ENCODE assay signal across 1 cellular context in the genomic region with DNA sequence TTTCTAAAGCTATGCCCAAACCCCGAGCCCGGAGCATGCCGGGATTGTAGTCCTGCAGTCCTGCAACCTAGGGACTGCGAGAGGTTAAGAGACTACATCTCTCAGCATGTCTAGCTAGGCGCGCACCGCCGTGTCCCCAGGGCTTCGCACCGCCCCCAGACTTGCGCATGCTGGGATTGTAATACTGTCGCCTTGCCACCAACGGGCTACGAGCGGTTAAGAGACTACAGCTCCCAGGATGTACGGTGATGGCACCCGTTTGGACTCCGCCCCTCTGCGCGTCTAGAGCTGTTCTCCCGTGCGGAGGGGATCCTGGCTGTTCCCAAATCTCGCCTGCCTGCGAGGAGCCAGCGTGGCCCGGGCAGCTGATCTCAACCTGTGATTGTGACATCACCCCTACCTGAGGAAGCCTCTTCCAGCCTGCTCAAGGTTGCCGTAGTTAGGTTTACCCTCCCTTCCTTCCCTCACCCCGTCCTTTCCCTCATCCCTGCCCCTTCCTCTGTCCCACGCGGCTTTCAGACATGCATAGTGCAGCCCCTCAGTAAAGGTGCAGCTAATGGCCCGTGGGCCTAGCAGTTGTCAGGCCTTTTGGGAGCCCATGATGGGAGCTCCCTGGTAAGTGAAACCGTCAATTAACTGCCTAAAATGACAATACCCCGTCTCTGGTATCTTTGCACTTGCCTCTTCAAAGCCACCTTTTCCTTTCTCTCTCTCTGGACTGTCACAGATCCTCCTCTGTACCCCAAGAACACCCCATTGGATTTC.
TF ChIP-seq lines count a peak whose summit lies in the region.

No MANE protein-coding gene starts in this region.

TF ChIP-seq in WTC11, 78 proteins besides CTCF, POLR2A, EP300 and RAD21 (continued from another document):
- TF ChIP-seq, protein P1, sequence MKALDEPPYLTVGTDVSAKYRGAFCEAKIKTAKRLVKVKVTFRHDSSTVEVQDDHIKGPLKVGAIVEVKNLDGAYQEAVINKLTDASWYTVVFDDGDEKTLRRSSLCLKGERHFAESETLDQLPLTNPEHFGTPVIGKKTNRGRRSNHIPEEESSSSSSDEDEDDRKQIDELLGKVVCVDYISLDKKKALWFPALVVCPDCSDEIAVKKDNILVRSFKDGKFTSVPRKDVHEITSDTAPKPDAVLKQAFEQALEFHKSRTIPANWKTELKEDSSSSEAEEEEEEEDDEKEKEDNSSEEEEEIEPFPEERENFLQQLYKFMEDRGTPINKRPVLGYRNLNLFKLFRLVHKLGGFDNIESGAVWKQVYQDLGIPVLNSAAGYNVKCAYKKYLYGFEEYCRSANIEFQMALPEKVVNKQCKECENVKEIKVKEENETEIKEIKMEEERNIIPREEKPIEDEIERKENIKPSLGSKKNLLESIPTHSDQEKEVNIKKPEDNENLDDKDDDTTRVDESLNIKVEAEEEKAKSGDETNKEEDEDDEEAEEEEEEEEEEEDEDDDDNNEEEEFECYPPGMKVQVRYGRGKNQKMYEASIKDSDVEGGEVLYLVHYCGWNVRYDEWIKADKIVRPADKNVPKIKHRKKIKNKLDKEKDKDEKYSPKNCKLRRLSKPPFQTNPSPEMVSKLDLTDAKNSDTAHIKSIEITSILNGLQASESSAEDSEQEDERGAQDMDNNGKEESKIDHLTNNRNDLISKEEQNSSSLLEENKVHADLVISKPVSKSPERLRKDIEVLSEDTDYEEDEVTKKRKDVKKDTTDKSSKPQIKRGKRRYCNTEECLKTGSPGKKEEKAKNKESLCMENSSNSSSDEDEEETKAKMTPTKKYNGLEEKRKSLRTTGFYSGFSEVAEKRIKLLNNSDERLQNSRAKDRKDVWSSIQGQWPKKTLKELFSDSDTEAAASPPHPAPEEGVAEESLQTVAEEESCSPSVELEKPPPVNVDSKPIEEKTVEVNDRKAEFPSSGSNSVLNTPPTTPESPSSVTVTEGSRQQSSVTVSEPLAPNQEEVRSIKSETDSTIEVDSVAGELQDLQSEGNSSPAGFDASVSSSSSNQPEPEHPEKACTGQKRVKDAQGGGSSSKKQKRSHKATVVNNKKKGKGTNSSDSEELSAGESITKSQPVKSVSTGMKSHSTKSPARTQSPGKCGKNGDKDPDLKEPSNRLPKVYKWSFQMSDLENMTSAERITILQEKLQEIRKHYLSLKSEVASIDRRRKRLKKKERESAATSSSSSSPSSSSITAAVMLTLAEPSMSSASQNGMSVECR (CRISPR knock-in tag; IDR thresholded peaks at IDR 0.05; ENCODE audit: borderline replicate concordance) = no peak
- TF ChIP-seq, protein P2, sequence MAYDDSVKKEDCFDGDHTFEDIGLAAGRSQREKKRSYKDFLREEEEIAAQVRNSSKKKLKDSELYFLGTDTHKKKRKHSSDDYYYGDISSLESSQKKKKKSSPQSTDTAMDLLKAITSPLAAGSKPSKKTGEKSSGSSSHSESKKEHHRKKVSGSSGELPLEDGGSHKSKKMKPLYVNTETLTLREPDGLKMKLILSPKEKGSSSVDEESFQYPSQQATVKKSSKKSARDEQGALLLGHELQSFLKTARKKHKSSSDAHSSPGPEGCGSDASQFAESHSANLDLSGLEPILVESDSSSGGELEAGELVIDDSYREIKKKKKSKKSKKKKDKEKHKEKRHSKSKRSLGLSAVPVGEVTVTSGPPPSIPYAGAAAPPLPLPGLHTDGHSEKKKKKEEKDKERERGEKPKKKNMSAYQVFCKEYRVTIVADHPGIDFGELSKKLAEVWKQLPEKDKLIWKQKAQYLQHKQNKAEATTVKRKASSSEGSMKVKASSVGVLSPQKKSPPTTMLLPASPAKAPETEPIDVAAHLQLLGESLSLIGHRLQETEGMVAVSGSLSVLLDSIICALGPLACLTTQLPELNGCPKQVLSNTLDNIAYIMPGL (CRISPR knock-in tag; IDR thresholded peaks at IDR 0.05) = no peak
